26 cellular contexts compared by ENCODE assay signal in genomic region chr11:6876914-6877313, GRCh38. TPM values are rescaled to one million over a fixed set of nuclear protein-coding genes. Genes with fewer than 3 reads are reported as not detected.
"Had no signal": no experiment of that assay in that cellular context is flagged by ENCODE, and none has a peak within 500 bp of the region (broad histone marks: within the 10 kb centered on the region; RNA-seq: fewer than 3 reads in every experiment).

No MANE protein-coding gene starts in this region.

- H3K36me3 ChIP-seq: SJSA1 had no signal

- H3K9me3 Mint-ChIP-seq: IgD-negative memory B cell had no signal

- FAIRE-seq: HTR-8/SVneo, K562, RCC 7860 had no signal

- DNase-seq: NCI-H1048, NCI-H1105, NCI-H1417, NCI-H1436 treated with DMSO at 0.1 percent for 48 hours, NCI-H1694, NCI-H187 treated with DMSO at 0.1 percent for 48 hours, NCI-H2029 treated with DMSO at 0.1 percent for 48 hours, NCI-H2171 treated with DMSO at 0.1 percent for 48 hours, NCI-H345, NCI-H446 treated with DMSO at 0.1 percent for 48 hours, NCI-H524, NCI-H526 treated with DMSO at 0.1 percent for 48 hours, NCI-H748 treated with DMSO at 0.1 percent for 48 hours, Right ventricle myocardium superior, RPMI8226, SIG-M5 had no signal

- H3K4me1 ChIP-seq: SJSA1 had no signal

- H3K27ac ChIP-seq: HL-60, SJSA1, SK-N-MC had no signal

- H3K4me3 Mint-ChIP-seq: IgD-negative memory B cell had no signal

- H3K27me3 ChIP-seq: SJSA1 had no signal

- H3K4me1 Mint-ChIP-seq: IgD-negative memory B cell had no signal

- H3K36me3 Mint-ChIP-seq: IgD-negative memory B cell had no signal

- H3K4me3 ChIP-seq: K562, SJSA1, SK-N-MC had no signal

- H3K9me3 ChIP-seq: SJSA1 had no signal

- ATAC-seq: K562 had no signal

- H3K27me3 Mint-ChIP-seq: IgD-negative memory B cell had no signal

RNA-seq across cellular contexts. Expression of gene OR10A4, which starts 0.5 kb away (rescaled TPM):
- total RNA-seq: K562; LHCN-M2; MCF 10A; Right ventricle myocardium superior; SJSA1; T-helper 1 cell treated with Interleukin-12 subunit alpha and Interleukin-12 subunit beta and Interleukin-4 antibody, amounts not matched to agents 30 ng/mL and 1 ng/mL, for 36 hours had no signal
- polyA plus RNA-seq: IgD-negative memory B cell, K562 had no signal

RNA-seq across cellular contexts. Expression of gene OR10A2, which starts 14.1 kb away (rescaled TPM):
- total RNA-seq: K562; LHCN-M2; MCF 10A; Right ventricle myocardium superior; SJSA1; T-helper 1 cell treated with Interleukin-12 subunit alpha and Interleukin-12 subunit beta and Interleukin-4 antibody, amounts not matched to agents 30 ng/mL and 1 ng/mL, for 36 hours had no signal
- polyA plus RNA-seq: IgD-negative memory B cell had no signal

RNA-seq across cellular contexts. Expression of gene OR2D2, which starts 15.4 kb away (rescaled TPM):
- total RNA-seq: LHCN-M2, Right ventricle myocardium superior, SJSA1 had no signal
- polyA plus RNA-seq: IgD-negative memory B cell had no signal

RNA-seq across cellular contexts. Expression of gene OR10A5, which starts 31.4 kb away (rescaled TPM):
- total RNA-seq: K562; LHCN-M2; MCF 10A; Right ventricle myocardium superior; SJSA1; T-helper 1 cell treated with Interleukin-12 subunit alpha and Interleukin-12 subunit beta and Interleukin-4 antibody, amounts not matched to agents 30 ng/mL and 1 ng/mL, for 36 hours had no signal
- polyA plus RNA-seq: IgD-negative memory B cell had no signal

RNA-seq across cellular contexts. Expression of gene OR2D3, which starts 43.9 kb away (rescaled TPM):
- total RNA-seq: K562; LHCN-M2; MCF 10A; Right ventricle myocardium superior; SJSA1; T-helper 1 cell treated with Interleukin-12 subunit alpha and Interleukin-12 subunit beta and Interleukin-4 antibody, amounts not matched to agents 30 ng/mL and 1 ng/mL, for 36 hours had no signal
- polyA plus RNA-seq: IgD-negative memory B cell had no signal
